Comparison of ENCODE assay signal across 9 cellular contexts in the genomic region with DNA sequence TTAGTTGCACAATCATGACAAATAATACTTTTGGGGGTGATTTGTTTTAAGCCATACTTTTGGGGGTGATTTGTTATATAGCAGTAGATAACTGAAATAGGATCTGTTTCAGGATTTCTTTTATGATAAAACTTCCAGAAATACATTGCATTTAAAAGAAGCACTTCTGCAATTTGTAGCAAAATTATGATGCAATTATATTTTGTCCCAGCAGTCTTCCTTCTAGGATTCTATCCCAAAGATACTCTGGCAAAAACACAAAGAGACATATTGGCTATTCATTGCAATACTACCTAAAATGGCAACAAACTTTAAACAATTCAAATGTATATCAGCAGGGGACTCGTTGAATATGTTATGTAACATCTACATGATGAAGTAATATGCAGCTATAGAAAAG.
"Had no signal": no experiment of that assay in that cellular context is flagged by ENCODE, and none has a peak within 500 bp of the region (broad histone marks: within the 10 kb centered on the region; RNA-seq: fewer than 3 reads in every experiment).

No MANE protein-coding gene starts in this region.

- H3K9me3 ChIP-seq: HAP-1 had no signal

- H3K4me3 ChIP-seq: GM23248, HAP-1 had no signal

- H3K36me3 ChIP-seq: HAP-1 had no signal

- ATAC-seq: HCT116, HepG2 had no signal

- DNase-seq: GM23248, GOT3, H7, HFFc6, KBM-7 had no signal

- H3K27ac ChIP-seq: GM23248, HL-60 had no signal

- H3K4me1 ChIP-seq: HAP-1 had no signal

- H2AFZ ChIP-seq: GM23248 had no signal

- FAIRE-seq: HepG2 had no signal

- H3K9ac ChIP-seq: GM23248 had no signal
